In genomic region chr11:17986007-17986710, GRCh38 we compare ENCODE assay signal across 13 cellular contexts. TPM values are rescaled to one million over a fixed set of nuclear protein-coding genes. Genes with fewer than 3 reads are reported as not detected.
DNase-seq lines count a peak whose midpoint lies in the region; ATAC-seq and TF ChIP-seq lines count a peak whose summit lies in the region.
"Had no signal": no experiment of that assay in that cellular context is flagged by ENCODE, and none has a peak within 500 bp of the region (broad histone marks: within the 10 kb centered on the region; RNA-seq: fewer than 3 reads in every experiment).

No MANE protein-coding gene starts in this region.

- no peak for TF ChIP-seq CTCF in dorsolateral prefrontal cortex (IDR thresholded peaks at IDR 0.05 in 54 of 56, conservative IDR thresholded peaks at IDR 0.05 in 2 of 56; ENCODE audit: low read depth in 1 of 56, partially characterized antibody in 56 of 56)

- H3K4me3 Mint-ChIP-seq in activated CD4-positive, alpha-beta T cell treated with anti-CD3 and anti-CD28 coated beads, Interleukin-2, amount 10 ng/mL, durations not matched to agents 24 days and 14 days, result no peak overlapping the region
- H3K4me3 Mint-ChIP-seq: activated T-cell treated with anti-CD3 and anti-CD28 coated beads, Interleukin-2, amount 50 U/mL, for 4 hours had no signal

- H3K9me3 Mint-ChIP-seq in activated CD4-positive, alpha-beta T cell treated with anti-CD3 and anti-CD28 coated beads, Interleukin-2, amount 10 ng/mL, durations not matched to agents 24 days and 14 days, result no peaks in the 10 kb centered on the region
- H3K9me3 Mint-ChIP-seq: activated T-cell treated with anti-CD3 and anti-CD28 coated beads, Interleukin-2, amount 50 U/mL, for 4 hours had no signal

- H3K27ac ChIP-seq in dorsolateral prefrontal cortex, result peak overlapping the region in 54 of 59 donors; percentile 12 to 84 (median 62)
- H3K27ac ChIP-seq in muscle layer of duodenum (ENCODE audit: low read length), result peak overlapping the region; percentile 4
- H3K27ac ChIP-seq: BLaER1 had no signal

- H3K4me3 ChIP-seq in dorsolateral prefrontal cortex (no peak overlapping the region), muscle layer of duodenum (ENCODE audit: low read depth in 1 of 2, low read length in 2 of 2) (no peak overlapping the region)
- H3K4me3 ChIP-seq: BLaER1 had no signal

- no peaks in the 10 kb centered on the region for H3K4me1 ChIP-seq in muscle layer of duodenum (ENCODE audit: control insufficient read depth in 1 of 2, insufficient read depth in 2 of 2, low read length in 2 of 2)
- H3K4me1 ChIP-seq: BLaER1 had no signal

- H3K27me3 Mint-ChIP-seq in activated CD4-positive, alpha-beta T cell treated with anti-CD3 and anti-CD28 coated beads, Interleukin-2, amount 10 ng/mL, durations not matched to agents 24 days and 14 days, result no peaks in the 10 kb centered on the region

- ATAC-seq in GM18519 (IDR thresholded peaks at IDR 0.05; ENCODE audit: low FRiP score, unreplicated experiment), result no peak
- ATAC-seq: activated T-cell treated with anti-CD3 and anti-CD28 coated beads, Interleukin-2, amount 50 U/mL, for 4 hours had no signal

- peaks cover 44% of the 10 kb centered on the region for H3K36me3 Mint-ChIP-seq in activated CD4-positive, alpha-beta T cell treated with anti-CD3 and anti-CD28 coated beads, Interleukin-2, amount 10 ng/mL, durations not matched to agents 24 days and 14 days (ENCODE audit: low read depth)

- H3K27me3 ChIP-seq in dorsolateral prefrontal cortex (no peaks in the 10 kb centered on the region), muscle layer of duodenum (ENCODE audit: low read depth, low read length) (no peaks in the 10 kb centered on the region)
- H3K27me3 ChIP-seq: BLaER1 had no signal

- no peaks in the 10 kb centered on the region for H3K4me1 Mint-ChIP-seq in activated CD4-positive, alpha-beta T cell treated with anti-CD3 and anti-CD28 coated beads, Interleukin-2, amount 10 ng/mL, durations not matched to agents 24 days and 14 days

- H3K36me3 ChIP-seq in muscle layer of duodenum (ENCODE audit: control insufficient read depth in 1 of 2, insufficient read depth in 2 of 2, low read length in 2 of 2), result peaks cover 16 to 31% of the 10 kb centered on the region in 2 donors

- intact Hi-C loops in dorsolateral prefrontal cortex (cut with DNase I), result no loop called here
- intact Hi-C loops in activated CD4-positive, alpha-beta T cell treated with anti-CD3 and anti-CD28 coated beads, Interleukin-2, amount 10 ng/mL, durations not matched to agents 24 days and 14 days (cut with micrococcal nuclease), result no loop called here

- no peak overlapping the region for H3K27ac Mint-ChIP-seq in activated CD4-positive, alpha-beta T cell treated with anti-CD3 and anti-CD28 coated beads, Interleukin-2, amount 10 ng/mL, durations not matched to agents 24 days and 14 days

- H3K9me3 ChIP-seq in muscle layer of duodenum (ENCODE audit: control insufficient read depth in 1 of 2, low read length in 2 of 2), result no peaks in the 10 kb centered on the region
- H3K9me3 ChIP-seq: BLaER1 had no signal

- DNase-seq in AG08395 (ENCODE audit: low spot score) (peak; percentile 86), NCI-H2029 treated with DMSO at 0.1 percent for 48 hours (lab: John Stamatoyannopoulos, UW) (peak; percentile 23), dorsolateral prefrontal cortex (peak in 2 of 10 donors; percentile 38 to 56), NCI-H748 treated with DMSO at 0.1 percent for 48 hours (lab: John Stamatoyannopoulos, UW) (no peak)
- no peak for DNase-seq in activated CD4-positive, alpha-beta T cell treated with anti-CD3 and anti-CD28 coated beads, Interleukin-2, amount 10 ng/mL, durations not matched to agents 24 days and 14 days
- DNase-seq in activated naive CD4-positive, alpha-beta T cell (lab: John Stamatoyannopoulos, UW), result no peak
- DNase-seq: activated T-cell treated with anti-CD3 and anti-CD28 coated beads, Interleukin-2, amount 50 U/mL, for 4 hours; NCI-H1436; stimulated activated CD4-positive, alpha-beta T cell treated with anti-CD3 and anti-CD28 coated beads, Interleukin-4, amount 100 ng/mL, for 1 hour had no signal

RNA-seq across cellular contexts. Expression of gene SERGEF, which starts 26.7 kb away (rescaled TPM):
- 100 to 1,000 TPM in 101 of 120 experiments, 10 to 100 TPM in 19; 58.0 to 174 (median 121) TPM for total RNA-seq in dorsolateral prefrontal cortex
- 26.2 and 35.8 TPM in 2 replicates for total RNA-seq in activated CD4-positive, alpha-beta T cell treated with anti-CD3 and anti-CD28 coated beads, Interleukin-2, amount 10 ng/mL, durations not matched to agents 24 days and 14 days

RNA-seq across cellular contexts. Expression of gene TPH1, which starts 59.9 kb away (rescaled TPM):
- total RNA-seq in dorsolateral prefrontal cortex, result 1 to 10 TPM in 7 of 120 experiments, under 1 TPM in 96, not detected in 17; 0.07 to 2.3 (median 0.33) TPM
- 0.36 and 0.56 TPM in 2 replicates for total RNA-seq in activated CD4-positive, alpha-beta T cell treated with anti-CD3 and anti-CD28 coated beads, Interleukin-2, amount 10 ng/mL, durations not matched to agents 24 days and 14 days
- total RNA-seq: epithelial cell of proximal tubule had no signal

Comparison
In these comparisons a context has a peak if more than half of its experiments do, and no peak if none do; other contexts are left out.
1. DNase-seq: peak in AG08395 (single experiment) and NCI-H2029 treated with DMSO at 0.1 percent for 48 hours (single experiment); none in NCI-H748 treated with DMSO at 0.1 percent for 48 hours (single experiment), activated CD4-positive, alpha-beta T cell treated with anti-CD3 and anti-CD28 coated beads, Interleukin-2, amount 10 ng/mL, durations not matched to agents 24 days and 14 days (single experiment) and activated naive CD4-positive, alpha-beta T cell (0 of 4).